ENCODE assay signal across 1 cellular context in genomic region chr16:68790130-68790761, GRCh38.
A peak's percentile ranks its signal among the peaks of the same experiment; 100 is the strongest.
TF ChIP-seq lines count a peak whose summit lies in the region.

No MANE protein-coding gene starts in this region.

TF ChIP-seq in A549, 52 proteins besides CTCF, POLR2A, EP300 and RAD21 (continued from another document):
- TF ChIP-seq, protein P1, sequence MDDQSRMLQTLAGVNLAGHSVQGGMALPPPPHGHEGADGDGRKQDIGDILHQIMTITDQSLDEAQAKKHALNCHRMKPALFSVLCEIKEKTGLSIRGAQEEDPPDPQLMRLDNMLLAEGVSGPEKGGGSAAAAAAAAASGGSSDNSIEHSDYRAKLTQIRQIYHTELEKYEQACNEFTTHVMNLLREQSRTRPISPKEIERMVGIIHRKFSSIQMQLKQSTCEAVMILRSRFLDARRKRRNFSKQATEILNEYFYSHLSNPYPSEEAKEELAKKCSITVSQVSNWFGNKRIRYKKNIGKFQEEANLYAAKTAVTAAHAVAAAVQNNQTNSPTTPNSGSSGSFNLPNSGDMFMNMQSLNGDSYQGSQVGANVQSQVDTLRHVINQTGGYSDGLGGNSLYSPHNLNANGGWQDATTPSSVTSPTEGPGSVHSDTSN (IDR thresholded peaks at IDR 0.05) = no peak
- TF ChIP-seq ZSCAN20 (CRISPR knock-in tag; IDR thresholded peaks at IDR 0.05) (no peak), EHMT2 (IDR thresholded peaks at IDR 0.05; ENCODE audit: low read depth) (no peak), POLR2AphosphoS2 (conservative IDR thresholded peaks at IDR 0.05; ENCODE audit: low read length) (no peak), RFX5 (IDR thresholded peaks at IDR 0.05) (no peak), NFE2L2 (conservative IDR thresholded peaks at IDR 0.05; ENCODE audit: low read length) (no peak), FOSL2 (IDR thresholded peaks at IDR 0.05) (no peak), FOSL2 (CRISPR knock-in tag; IDR thresholded peaks at IDR 0.05) (peak; percentile 34; the same call in 1 of the 2 replicates), JUN (IDR thresholded peaks at IDR 0.05) (peak in 1 of 2 experiments; percentile 62; a peak in 1 of 5 replicates), ATOH8 (CRISPR knock-in tag; IDR thresholded peaks at IDR 0.05; ENCODE audit: low read depth) (no peak), GATA3 (IDR thresholded peaks at IDR 0.05; ENCODE audit: borderline replicate concordance) (peak; percentile 74; the same call in 1 of the 2 replicates), PHF8 (IDR thresholded peaks at IDR 0.05; ENCODE audit: borderline replicate concordance, low read depth) (no peak)
- TF ChIP-seq, protein P2, sequence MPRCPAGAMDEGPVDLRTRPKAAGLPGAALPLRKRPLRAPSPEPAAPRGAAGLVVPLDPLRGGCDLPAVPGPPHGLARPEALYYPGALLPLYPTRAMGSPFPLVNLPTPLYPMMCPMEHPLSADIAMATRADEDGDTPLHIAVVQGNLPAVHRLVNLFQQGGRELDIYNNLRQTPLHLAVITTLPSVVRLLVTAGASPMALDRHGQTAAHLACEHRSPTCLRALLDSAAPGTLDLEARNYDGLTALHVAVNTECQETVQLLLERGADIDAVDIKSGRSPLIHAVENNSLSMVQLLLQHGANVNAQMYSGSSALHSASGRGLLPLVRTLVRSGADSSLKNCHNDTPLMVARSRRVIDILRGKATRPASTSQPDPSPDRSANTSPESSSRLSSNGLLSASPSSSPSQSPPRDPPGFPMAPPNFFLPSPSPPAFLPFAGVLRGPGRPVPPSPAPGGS (IDR thresholded peaks at IDR 0.05) = no peak
TF ChIP-seq in A549: peak in this region for 8.
